ENCODE assay signal across 9 cellular contexts in the genomic region with DNA sequence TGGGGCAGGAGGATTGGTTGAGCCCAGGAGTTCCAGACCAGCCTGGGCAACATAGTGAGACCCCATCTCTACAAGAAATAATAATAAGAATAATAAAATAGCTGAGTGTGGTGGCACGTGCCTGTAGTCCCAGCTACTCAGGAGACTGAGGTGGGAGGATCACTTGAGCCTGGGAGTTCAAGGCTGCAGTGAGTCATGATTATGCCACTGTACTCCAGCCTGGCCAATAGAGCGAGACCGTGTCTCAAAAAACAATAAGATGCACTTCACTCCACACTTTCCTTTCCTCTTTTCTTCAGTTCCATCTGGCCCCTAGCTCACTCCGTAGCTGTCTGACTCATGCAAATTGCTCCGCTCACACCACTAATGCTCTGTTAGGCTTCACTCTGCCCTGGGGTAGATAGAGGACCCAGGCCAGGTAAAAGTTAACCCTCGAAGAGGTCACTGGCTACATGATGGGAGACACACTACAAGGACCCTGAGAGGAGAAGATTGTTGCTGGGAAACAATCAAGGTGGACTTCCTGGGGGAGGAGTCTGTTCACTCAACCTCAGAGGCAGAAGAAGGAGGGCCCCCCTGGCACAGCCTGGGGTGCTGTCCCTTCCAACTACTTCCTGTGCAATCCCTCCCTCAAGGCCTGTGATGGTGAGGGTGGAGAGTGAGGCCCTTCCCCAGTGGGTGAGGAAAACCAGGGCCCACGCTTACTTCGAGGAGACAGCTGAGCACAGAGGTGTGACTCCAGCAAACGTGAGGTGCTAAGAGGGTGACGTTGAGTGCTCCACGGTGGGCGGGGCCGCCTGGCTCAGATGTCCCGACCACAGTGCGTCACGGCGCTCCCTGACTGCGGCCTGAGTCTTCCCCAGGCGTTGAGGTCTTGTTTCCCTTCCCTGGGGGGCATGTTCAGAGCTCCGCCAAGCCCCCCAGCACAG. TPM values are rescaled to one million over a fixed set of nuclear protein-coding genes. Genes with fewer than 3 reads are reported as not detected.
DNase-seq lines count a peak whose midpoint lies in the region; ATAC-seq, FAIRE-seq and TF ChIP-seq lines count a peak whose summit lies in the region.
"Had no signal": no experiment of that assay in that cellular context is flagged by ENCODE, and none has a peak within 500 bp of the region (broad histone marks: within the 10 kb centered on the region; RNA-seq: fewer than 3 reads in every experiment).

No MANE protein-coding gene starts in this region.

- H3K4me3 ChIP-seq in effector memory CD4-positive, alpha-beta T cell (ENCODE audit: insufficient read depth, low read depth, low read length, poor library complexity, severe bottlenecking): no peak overlapping the region
- H3K4me3 ChIP-seq in transverse colon: no peak overlapping the region

- no peak overlapping the region for H3K27ac ChIP-seq in effector memory CD4-positive, alpha-beta T cell (ENCODE audit: insufficient read depth, low read length, poor library complexity, severe bottlenecking)
- H3K27ac ChIP-seq in transverse colon: no peak overlapping the region

- 49 to 54% methylated on average over 6 to 20 of the region's 20 CpGs for WGBS in transverse colon (ENCODE audit: low coverage in 1 of 2), 2 donors

- intact Hi-C loops in transverse colon (cut with DNase I; ENCODE audit: low total_unique reads): no loop called here

- peak; percentile 100 for FAIRE-seq in GM18507 (lab: Jason Lieb, UNC)
- FAIRE-seq in H54 (lab: Jason Lieb, UNC): no peak

- DNase-seq in GM18507 (ENCODE audit: extremely low spot score, insufficient read length, low read depth): no peak
- peak; percentile 86 for DNase-seq in SIG-M5 (lab: John Stamatoyannopoulos, UW)
- peak; percentile 50 to 60 (median 53) for DNase-seq in effector memory CD4-positive, alpha-beta T cell
- DNase-seq in transverse colon: peak; percentile 61
- no peak for DNase-seq in HT-29 (ENCODE audit: low spot score)
- no peak for DNase-seq in NCI-H2081 (lab: John Stamatoyannopoulos, UW)
- DNase-seq in H54 (ENCODE audit: insufficient read length, low spot score): no peak

- H3K27me3 ChIP-seq in effector memory CD4-positive, alpha-beta T cell (replicated peaks; ENCODE audit: control insufficient read depth, insufficient read depth, low read length, poor library complexity, severe bottlenecking): no peaks in the 10 kb centered on the region
- H3K27me3 ChIP-seq in transverse colon: no peaks in the 10 kb centered on the region

- peak; percentile 48 for ATAC-seq in HG02642 (IDR thresholded peaks at IDR 0.05; ENCODE audit: poor library complexity, unreplicated experiment)
- ATAC-seq: Panc1 had no signal

- no peak for TF ChIP-seq CTCF in transverse colon (IDR thresholded peaks at IDR 0.05)

- no peaks in the 10 kb centered on the region for H3K9me3 ChIP-seq in effector memory CD4-positive, alpha-beta T cell (ENCODE audit: control insufficient read depth, low read length)
- H3K9me3 ChIP-seq in transverse colon: no peaks in the 10 kb centered on the region

- in situ Hi-C loops in transverse colon (cut with MboI; ENCODE audit: low pct_ligation_motif_present in 1 of 4, low pct_unique_long_range_greater_than_20kb in 1 of 4, low sequenced_read_pairs in 3 of 4): loop anchor here in 3 of 4 donors (10.0 to 25.0 kb wide), 3 partner anchors 115 to 340 kb away; a partner anchor contains a TSS

- no peak for TF ChIP-seq EP300 in transverse colon (IDR thresholded peaks at IDR 0.05; ENCODE audit: low read depth)

- TF ChIP-seq POLR2A in transverse colon (IDR thresholded peaks at IDR 0.05) (no peak), H54 (IDR thresholded peaks at IDR 0.05; ENCODE audit: low read depth, low read length) (no peak)

- no peaks in the 10 kb centered on the region for H3K36me3 ChIP-seq in effector memory CD4-positive, alpha-beta T cell (ENCODE audit: control insufficient read depth, insufficient read depth, low read length)
- H3K36me3 ChIP-seq in transverse colon: no peaks in the 10 kb centered on the region

- H3K4me1 ChIP-seq in effector memory CD4-positive, alpha-beta T cell (ENCODE audit: control insufficient read depth, insufficient read depth, low read length, poor library complexity, severe bottlenecking): peaks cover 20% of the 10 kb centered on the region
- peaks cover 0 to 2% (median 1%) of the 10 kb centered on the region in 4 donors for H3K4me1 ChIP-seq in transverse colon

RNA-seq across cellular contexts. Expression of a gene that starts 8.8 kb away (rescaled TPM):
- 1 to 10 TPM in 1 of 4 donors, under 1 TPM in 1, not detected in 2; 0.95 to 2.7 TPM for total RNA-seq in transverse colon
- 3.0 and 3.1 TPM in 2 replicates for total RNA-seq in HT-29 (2014; rRNA removed; shearing (Covaris generic))

RNA-seq across cellular contexts. Expression of a gene that starts 19.9 kb away (rescaled TPM):
- 1 to 10 TPM in 2 of 4 donors, under 1 TPM in 1, not detected in 1; 0.60 to 1.3 (median 1.1) TPM for total RNA-seq in transverse colon
- not detected in 2 replicates for total RNA-seq in HT-29 (2014; rRNA removed; shearing (Covaris generic))

RNA-seq across cellular contexts. Expression of a gene that starts 40.4 kb away (rescaled TPM):
- total RNA-seq in transverse colon: 1 to 10 TPM in 3 of 4 donors, under 1 TPM in 1; 0.40 to 7.5 (median 5.0) TPM
- total RNA-seq in HT-29 (2014; rRNA removed; shearing (Covaris generic)): not detected in 2 replicates

RNA-seq across cellular contexts. Expression of a gene that starts 57.9 kb away (rescaled TPM):
- total RNA-seq in transverse colon: 100 to 1,000 TPM in 3 of 4 donors, 10 to 100 TPM in 1; 57.9 to 391 (median 229) TPM
- total RNA-seq in HT-29 (2014; rRNA removed; shearing (Covaris generic)): 91.6 and 101 TPM in 2 replicates

Comparison
In these comparisons a context has a peak if more than half of its experiments do, and no peak if none do; other contexts are left out.
1. DNase-seq: peak in SIG-M5 (single experiment), effector memory CD4-positive, alpha-beta T cell (3 of 3) and transverse colon (single experiment); none in GM18507 (single experiment), HT-29 (single experiment), NCI-H2081 (0 of 2) and H54 (single experiment).